Comparison of ENCODE assay signal across 8 cellular contexts in the genomic region with DNA sequence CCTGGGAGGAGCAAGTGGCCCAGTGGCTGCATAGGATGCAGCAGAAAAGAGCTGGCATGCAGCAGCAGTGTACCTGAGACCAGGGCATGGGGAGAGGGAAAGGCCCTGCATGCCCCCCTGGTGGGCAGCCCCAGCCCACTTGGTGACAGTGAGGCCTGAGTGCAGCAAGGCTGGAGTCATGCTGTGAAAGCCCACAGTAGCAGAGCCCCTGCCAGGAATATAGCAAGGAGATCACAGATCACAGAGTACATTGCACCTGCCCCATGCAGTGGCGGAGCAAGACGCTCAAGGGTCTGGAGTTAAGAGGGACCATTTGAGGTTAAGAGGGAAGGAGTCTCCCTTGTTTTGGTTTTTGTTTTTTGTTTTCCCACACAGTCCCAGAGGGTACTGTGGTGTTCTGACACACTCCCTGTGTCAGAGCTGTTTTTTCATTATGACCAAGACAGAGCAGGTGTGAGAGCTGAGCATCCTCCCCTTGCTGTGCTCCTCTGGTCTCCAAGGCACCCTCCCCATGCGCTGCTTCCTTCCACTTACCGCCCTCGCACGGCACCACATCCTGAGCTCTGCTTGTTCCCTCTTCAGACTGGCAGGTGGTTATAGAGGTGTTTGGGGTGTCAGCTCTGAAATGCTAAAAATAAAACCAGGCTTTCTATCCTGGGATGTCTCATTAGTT.
DNase-seq lines count a peak whose midpoint lies in the region; ATAC-seq, FAIRE-seq and TF ChIP-seq lines count a peak whose summit lies in the region.

No MANE protein-coding gene starts in this region.

- no peak overlapping the region for H2AK5ac ChIP-seq in H1 (ENCODE audit: low read depth, low read length)

- CTCF ChIA-PET in H1 (lab: Charles Lee; ENCODE audit: partially characterized antibody): interaction anchor here (0.6 to 11.0 kb wide), 5 partner anchors 9 to 108 kb away, joined by 3 to 97 read pairs (median 4); no protein-coding TSS in a partner anchor

- TF ChIP-seq EP300 in H1 (IDR thresholded peaks at IDR 0.05; ENCODE audit: borderline replicate concordance in 1 of 2, low read depth in 2 of 2, low read length in 2 of 2): no peak

- H2BK120ac ChIP-seq in H1 (replicated peaks; ENCODE audit: low read depth, low read length): no peak overlapping the region

- no peak overlapping the region for H3K56ac ChIP-seq in H1 (replicated peaks; ENCODE audit: insufficient read length, low read depth, low read length)

- no peaks in the 10 kb centered on the region; the same call in 1 of the 2 replicates for H3K23me2 ChIP-seq in H1 (ENCODE audit: low read depth, low read length)

- TF ChIP-seq RAD21 in H1 (IDR thresholded peaks at IDR 0.05 in 1 of 2, conservative IDR thresholded peaks at IDR 0.05 in 1 of 2; ENCODE audit: low read depth in 2 of 2, low read length in 2 of 2): no peak

- FAIRE-seq in H1 (lab: Jason Lieb, UNC) (peak; percentile 24), kidney (lab: Jason Lieb, UNC) (no peak)

- peak overlapping the region; percentile 37; the same call in 1 of the 2 replicates for H2BK20ac ChIP-seq in H1 (ENCODE audit: low read length)

- DNase-seq in SKM-1 treated with dmso at 0.1 percent for 144 hours (lab: John Stamatoyannopoulos, UW; ENCODE audit: unreplicated experiment): peak; percentile 31
- DNase-seq in SKM-1 (lab: John Stamatoyannopoulos, UW; ENCODE audit: unreplicated experiment): no peak
- DNase-seq in activated CD4-positive, alpha-beta T cell treated with anti-CD3 and anti-CD28 coated beads for 24 hours (ENCODE audit: low read depth in 2 of 2): peak; percentile 53
- DNase-seq in H1 (ENCODE audit: low read depth in 1 of 2, low spot score in 2 of 2): no peak
- peak; percentile 11 to 44 for DNase-seq in stimulated activated CD8-positive, alpha-beta memory T cell treated with anti-CD3 and anti-CD28 coated beads, Interleukin-2, amount 100 ng/mL, for 1 hour (ENCODE audit: low read depth in 2 of 2)
- no peak for DNase-seq in WERI-Rb-1
- no peak for DNase-seq in kidney

- H3K4me1 ChIP-seq in H1 (replicated peaks in 1 of 4; ENCODE audit: control insufficient read depth in 3 of 4, insufficient read depth in 4 of 4, low read length in 3 of 4) (peaks cover 2 to 20% (median 10%) of the 10 kb centered on the region in 4 experiments; a peak in 6 of 7 replicates), kidney (ENCODE audit: control insufficient read depth in 1 of 2, insufficient read depth in 1 of 2, low read depth in 1 of 2, low read length in 2 of 2) (no peaks in the 10 kb centered on the region)

- ATAC-seq in HG03196 (IDR thresholded peaks at IDR 0.05; ENCODE audit: unreplicated experiment): peak; percentile 92

- H2BK5ac ChIP-seq in H1 (ENCODE audit: low read depth, low read length): no peak overlapping the region

- H2BK12ac ChIP-seq in H1 (ENCODE audit: low read depth, low read length): no peak overlapping the region

- WGBS in H1 (ENCODE audit: extremely low coverage in 1 of 2, insufficient coverage in 1 of 2, insufficient read length in 1 of 2, insufficient replicate concordance in 2 of 2, low coverage in 1 of 2, low lambda C conversion rate in 2 of 2, missing lambda C conversion rate in 1 of 2), 2 experiments: 80% methylated on average over 6 of the region's 6 CpGs; no CpG with 5 or more reads in 1 of the 2 experiments

- TF ChIP-seq CTCF in H1 (IDR thresholded peaks at IDR 0.05; ENCODE audit: control extremely low read depth in 1 of 3, insufficient read depth in 1 of 3, low read depth in 1 of 3, low read length in 3 of 3) (no peak), WERI-Rb-1 (IDR thresholded peaks at IDR 0.05; ENCODE audit: low read depth, low read length) (no peak), kidney (IDR thresholded peaks at IDR 0.05; ENCODE audit: borderline replicate concordance, extremely low read depth, insufficient read depth) (no peak)

- intact Hi-C loops in kidney (cut with DNase I): no loop called here

- H3K18ac ChIP-seq in H1 (ENCODE audit: extremely low read depth, low read length): 0 out of 2 replicates have a peak overlapping the region, but pooled peaks have one; percentile 39

- TF ChIP-seq POLR2A in H1 (IDR thresholded peaks at IDR 0.05; ENCODE audit: control extremely low read depth in 1 of 2, low read depth in 2 of 2, low read length in 2 of 2): no peak

- H2BK15ac ChIP-seq in H1 (ENCODE audit: low read length): 0 out of 2 replicates have a peak overlapping the region, but pooled peaks have one; percentile 49

- H2AFZ ChIP-seq in H1 (ENCODE audit: low read length): no peak overlapping the region

- H4K20me1 ChIP-seq in H1 (replicated peaks in 1 of 2; ENCODE audit: control insufficient read depth in 1 of 2, insufficient read depth in 2 of 2, low read length in 2 of 2): no peaks in the 10 kb centered on the region

- no peaks in the 10 kb centered on the region for H3K9me3 ChIP-seq in H1 (ENCODE audit: insufficient read depth in 2 of 2, low read depth in 1 of 2, low read length in 1 of 2)
- H3K9me3 ChIP-seq in WERI-Rb-1 (ENCODE audit: severe bottlenecking): no peaks in the 10 kb centered on the region
- H3K9me3 ChIP-seq in kidney (ENCODE audit: control insufficient read depth in 1 of 2, low read length in 2 of 2): no peaks in the 10 kb centered on the region

- peak overlapping the region; percentile 29; the same call in 1 of the 2 replicates for H4K8ac ChIP-seq in H1 (ENCODE audit: extremely low read depth, insufficient read depth, low read length)

- no peak overlapping the region for H4K5ac ChIP-seq in H1 (ENCODE audit: insufficient read length, low read depth, low read length)

- H3K27ac ChIP-seq in H1 (ENCODE audit: low read depth, low read length) (no peak overlapping the region), WERI-Rb-1 (no peak overlapping the region), kidney (ENCODE audit: low read depth in 2 of 2, low read length in 2 of 2) (no peak overlapping the region)

- H3K14ac ChIP-seq in H1 (ENCODE audit: insufficient read length): no peak overlapping the region

- H3K23ac ChIP-seq in H1 (ENCODE audit: insufficient read length): no peak overlapping the region

- H4K91ac ChIP-seq in H1 (replicated peaks; ENCODE audit: insufficient read length, low read length): no peak overlapping the region

- H3K36me3 ChIP-seq in H1 (ENCODE audit: control insufficient read depth in 2 of 4, insufficient read depth in 4 of 4, low read length in 3 of 4) (no peaks in the 10 kb centered on the region), WERI-Rb-1 (no peaks in the 10 kb centered on the region), kidney (ENCODE audit: control insufficient read depth in 1 of 2, insufficient read depth in 2 of 2, low read length in 2 of 2) (no peaks in the 10 kb centered on the region)

- H3K79me2 ChIP-seq in H1 (ENCODE audit: control insufficient read depth in 1 of 2, insufficient read depth in 2 of 2, low read length in 2 of 2): no peaks in the 10 kb centered on the region

- H3K9ac ChIP-seq in H1 (replicated peaks in 1 of 4; ENCODE audit: extremely low read depth in 1 of 4, low read depth in 3 of 4, low read length in 3 of 4) (no peak overlapping the region), kidney (ENCODE audit: low read length in 2 of 2) (no peak overlapping the region)

- H3K4ac ChIP-seq in H1 (replicated peaks; ENCODE audit: insufficient read length, low read depth, low read length): no peak overlapping the region

- 0 out of 4 replicates have a peak overlapping the region, but pooled peaks of 1 of the 2 experiments have one; percentile 32 for H3K4me2 ChIP-seq in H1 (ENCODE audit: insufficient read depth in 1 of 2, low read depth in 2 of 2, low read length in 2 of 2)

- H3K4me3 ChIP-seq in H1 (ENCODE audit: extremely low read depth in 1 of 4, insufficient read depth in 2 of 4, low read depth in 3 of 4, low read length in 4 of 4): no peak overlapping the region
- no peak overlapping the region for H3K4me3 ChIP-seq in WERI-Rb-1 (ENCODE audit: low read depth, low read length)
- H3K4me3 ChIP-seq in kidney (ENCODE audit: low read length in 2 of 2): no peak overlapping the region

- POLR2A ChIA-PET in H1 (lab: Charles Lee; ENCODE audit: partially characterized antibody): interaction anchor here (1.1 to 1.8 kb wide), 2 partner anchors 11 to 19 kb away, joined by 3 to 5 read pairs; no protein-coding TSS in a partner anchor

- H3K27me3 ChIP-seq in H1 (replicated peaks in 1 of 4; ENCODE audit: control insufficient read depth in 3 of 4, extremely low read depth in 1 of 4, insufficient read depth in 3 of 4, low read length in 3 of 4): peaks cover 0 to 9% (median 6%) of the 10 kb centered on the region in 4 experiments; a peak in 3 of 7 replicates
- no peaks in the 10 kb centered on the region for H3K27me3 ChIP-seq in WERI-Rb-1 (ENCODE audit: insufficient read depth, low read depth, severe bottlenecking)

- no peaks in the 10 kb centered on the region for H3K79me1 ChIP-seq in H1 (ENCODE audit: low read depth, low read length)

Comparison
In these comparisons a context has a peak if more than half of its experiments do, and no peak if none do; other contexts are left out.
1. DNase-seq: peak in SKM-1 treated with dmso at 0.1 percent for 144 hours (single experiment), activated CD4-positive, alpha-beta T cell treated with anti-CD3 and anti-CD28 coated beads for 24 hours (2 of 2) and stimulated activated CD8-positive, alpha-beta memory T cell treated with anti-CD3 and anti-CD28 coated beads, Interleukin-2, amount 100 ng/mL, for 1 hour (2 of 2); none in SKM-1 (single experiment), H1 (0 of 2), WERI-Rb-1 (single experiment) and kidney (single experiment).